In the genomic region with DNA sequence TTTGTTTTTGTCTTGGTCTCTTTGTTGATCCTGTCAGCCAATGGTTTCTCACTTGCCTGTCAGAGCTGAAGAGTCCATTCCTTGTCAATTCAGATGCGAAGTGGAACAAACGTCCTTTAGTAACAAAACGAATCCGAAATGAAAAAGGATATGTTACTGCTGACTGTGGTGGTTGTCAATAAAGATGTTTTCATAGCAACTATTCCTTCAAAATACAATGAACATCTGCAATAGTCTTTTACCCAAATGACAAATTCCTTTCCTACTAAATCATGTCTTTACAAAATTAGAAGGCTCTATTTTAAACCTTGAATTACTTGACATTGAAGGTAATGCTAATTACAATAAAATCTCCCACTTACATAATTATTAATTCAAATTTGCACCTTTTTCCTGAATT, we compare ENCODE assay signal across 16 cellular contexts.
"Had no signal": no experiment of that assay in that cellular context is flagged by ENCODE, and none has a peak within 500 bp of the region (broad histone marks: within the 10 kb centered on the region; RNA-seq: fewer than 3 reads in every experiment).

No MANE protein-coding gene starts in this region.

- H3K36me3 ChIP-seq: brain microvascular endothelial cell, cardiac muscle cell, pancreas, transverse colon had no signal

- H3K9me3 ChIP-seq: mucosa of descending colon, pancreas, testis, transverse colon had no signal

- H3K4me1 ChIP-seq: pancreas, testis had no signal

- H3K27ac ChIP-seq: brain microvascular endothelial cell, cardiac muscle cell, epithelial cell of prostate, pancreas, testis, transverse colon had no signal

- DNase-seq: brain microvascular endothelial cell; cerebellar nuclear complex; effector memory CD8-positive, alpha-beta T cell; immature natural killer cell; mucosa of descending colon; naive thymus-derived CD8-positive, alpha-beta T cell; occipital lobe; pancreas; stimulated activated CD4-positive, alpha-beta T cell treated with anti-CD3 and anti-CD28 coated beads, Interleukin-4, amount 100 ng/mL, for 1 hour; stimulated activated CD8-positive, alpha-beta memory T cell treated with anti-CD3 and anti-CD28 coated beads, Interleukin-4, amount 100 ng/mL, for 48 hours; testis; transverse colon had no signal

- ATAC-seq: effector memory CD8-positive, alpha-beta T cell; mucosa of descending colon; naive thymus-derived CD8-positive, alpha-beta T cell; pancreas; stimulated activated memory B cell treated with anti-CD40 and anti-IgM and Interleukin-4, amounts not matched to agents 10 μg/mL and 1 μg/mL and 100 μg/mL, for 72 hours had no signal

- H3K4me2 ChIP-seq: smooth muscle cell had no signal

- H3K27me3 ChIP-seq: brain microvascular endothelial cell, cardiac muscle cell, pancreas, testis, transverse colon had no signal

- H3K4me3 ChIP-seq: cardiac muscle cell, mucosa of descending colon, pancreas, smooth muscle cell, testis, transverse colon had no signal
